23 cellular contexts compared by ENCODE assay signal in the genomic region with DNA sequence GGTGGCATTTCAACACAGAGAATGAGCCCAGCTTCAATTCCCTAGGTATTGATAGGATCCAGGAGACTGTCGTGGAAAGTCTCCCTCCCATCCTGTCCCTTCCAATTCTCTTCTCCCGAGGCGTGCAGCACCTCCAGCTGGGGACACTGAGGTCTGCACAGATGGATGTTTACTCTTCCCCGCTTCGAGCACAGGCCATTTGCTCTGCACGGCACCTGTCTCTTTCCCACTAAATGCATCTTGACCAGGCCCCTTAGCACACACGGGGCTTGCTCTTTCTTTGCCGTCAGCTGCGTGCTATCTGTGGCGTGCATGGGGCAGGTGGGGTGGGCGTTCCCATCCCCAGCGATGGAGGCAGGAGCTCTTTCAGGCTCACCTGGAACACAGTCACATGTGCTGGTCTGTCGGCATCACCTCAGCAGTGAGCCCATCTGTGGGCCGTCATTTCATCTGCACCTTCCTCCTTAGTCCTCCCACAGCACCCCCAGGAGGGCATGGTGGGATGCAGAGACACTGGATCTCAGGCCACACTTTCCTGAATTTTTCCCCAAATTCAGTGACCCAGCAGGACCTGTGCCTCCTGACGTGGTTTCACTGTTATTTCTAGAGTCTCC. TPM values are rescaled to one million over a fixed set of nuclear protein-coding genes. Genes with fewer than 3 reads are reported as not detected.
DNase-seq lines count a peak whose midpoint lies in the region; ATAC-seq and TF ChIP-seq lines count a peak whose summit lies in the region.
"Had no signal": no experiment of that assay in that cellular context is flagged by ENCODE, and none has a peak within 500 bp of the region (broad histone marks: within the 10 kb centered on the region; RNA-seq: fewer than 3 reads in every experiment).

No MANE protein-coding gene starts in this region.

- ATAC-seq in activated naive CD8-positive, alpha-beta T cell treated with anti-CD3 and anti-CD28 coated beads, Interleukin-2, amount 10 ng/mL, durations not matched to agents 7 days and 5 days (ENCODE audit: low read depth): no peak
- ATAC-seq in activated naive CD8-positive, alpha-beta T cell treated with anti-CD3 and anti-CD28 coated beads, Interleukin-2, amount 50 U/mL, for 24 hours: no peak
- no peak for ATAC-seq in HG03571 (IDR thresholded peaks at IDR 0.05; ENCODE audit: unreplicated experiment)
- ATAC-seq in HG03025 (IDR thresholded peaks at IDR 0.05; ENCODE audit: low FRiP score, unreplicated experiment): no peak
- ATAC-seq: left lobe of liver; stimulated activated effector memory CD8-positive, alpha-beta T cell treated with anti-CD3 and anti-CD28 coated beads, Interleukin-12 subunit alpha, Interleukin-12 subunit beta, amount 100 ng/mL, for 72 hours had no signal

- no peak overlapping the region for H4K8ac ChIP-seq in neuronal stem cell (ENCODE audit: low read depth, low read length)

- no peak overlapping the region for H2BK15ac ChIP-seq in neuronal stem cell (ENCODE audit: low read length)

- H2AK5ac ChIP-seq in neuronal stem cell (ENCODE audit: low read depth, low read length): peak overlapping the region; percentile 87

- no peak overlapping the region for H3K18ac ChIP-seq in neuronal stem cell (ENCODE audit: low read length)

- H4K91ac ChIP-seq in neuronal stem cell (ENCODE audit: low read depth, low read length, poor library complexity): no peak overlapping the region

- H2AFZ ChIP-seq in OCI-LY3 (ENCODE audit: low read depth, low read length): no peak overlapping the region
- H2AFZ ChIP-seq in neuronal stem cell (ENCODE audit: low read length): no peak overlapping the region

- H2BK5ac ChIP-seq in neuronal stem cell (ENCODE audit: low read length): peak overlapping the region; percentile 29

- H3K79me1 ChIP-seq in neuronal stem cell (ENCODE audit: low read depth, low read length): no peaks in the 10 kb centered on the region

- no peaks in the 10 kb centered on the region for H3K36me3 Mint-ChIP-seq in activated naive CD8-positive, alpha-beta T cell treated with anti-CD3 and anti-CD28 coated beads, Interleukin-2, amount 10 ng/mL, durations not matched to agents 7 days and 5 days
- no peaks in the 10 kb centered on the region for H3K36me3 Mint-ChIP-seq in activated naive CD8-positive, alpha-beta T cell treated with anti-CD3 and anti-CD28 coated beads, Interleukin-2, amount 50 U/mL, for 24 hours (ENCODE audit: low read depth)

- H3K4me1 ChIP-seq in OCI-LY3 (ENCODE audit: low read length) (peaks cover 36% of the 10 kb centered on the region), neuronal stem cell (ENCODE audit: control insufficient read depth in 2 of 2, insufficient read depth in 1 of 2, low read depth in 1 of 2, low read length in 2 of 2) (peaks cover 5 to 9% of the 10 kb centered on the region in 2 donors)
- H3K4me1 ChIP-seq: esophagus squamous epithelium had no signal

- H3K27me3 Mint-ChIP-seq in activated naive CD8-positive, alpha-beta T cell treated with anti-CD3 and anti-CD28 coated beads, Interleukin-2, amount 10 ng/mL, durations not matched to agents 7 days and 5 days: peaks cover 1% of the 10 kb centered on the region
- H3K27me3 Mint-ChIP-seq in activated naive CD8-positive, alpha-beta T cell treated with anti-CD3 and anti-CD28 coated beads, Interleukin-2, amount 50 U/mL, for 24 hours: no peaks in the 10 kb centered on the region

- H3K4me1 Mint-ChIP-seq in activated naive CD8-positive, alpha-beta T cell treated with anti-CD3 and anti-CD28 coated beads, Interleukin-2, amount 10 ng/mL, durations not matched to agents 7 days and 5 days: peaks cover 17% of the 10 kb centered on the region
- peaks cover 49% of the 10 kb centered on the region for H3K4me1 Mint-ChIP-seq in activated naive CD8-positive, alpha-beta T cell treated with anti-CD3 and anti-CD28 coated beads, Interleukin-2, amount 50 U/mL, for 24 hours

- peaks cover 51% of the 10 kb centered on the region for H3K27me3 ChIP-seq in OCI-LY3 (ENCODE audit: low read depth, low read length)
- H3K27me3 ChIP-seq in neuronal stem cell (ENCODE audit: control insufficient read depth in 3 of 3, insufficient read depth in 3 of 3, low read depth in 1 of 3, low read length in 3 of 3): peaks cover 0 to 32% (median 0%) of the 10 kb centered on the region in 3 experiments

- no peaks in the 10 kb centered on the region for H3K9me3 Mint-ChIP-seq in activated naive CD8-positive, alpha-beta T cell treated with anti-CD3 and anti-CD28 coated beads, Interleukin-2, amount 10 ng/mL, durations not matched to agents 7 days and 5 days
- H3K9me3 Mint-ChIP-seq in activated naive CD8-positive, alpha-beta T cell treated with anti-CD3 and anti-CD28 coated beads, Interleukin-2, amount 50 U/mL, for 24 hours: no peaks in the 10 kb centered on the region
- H3K9me3 Mint-ChIP-seq: stimulated activated effector memory CD8-positive, alpha-beta T cell treated with anti-CD3 and anti-CD28 coated beads, Interleukin-12 subunit alpha, Interleukin-12 subunit beta, amount 100 ng/mL, for 72 hours had no signal

- H3K14ac ChIP-seq in neuronal stem cell (ENCODE audit: low read length): peak overlapping the region; percentile 47

- H3K23ac ChIP-seq in neuronal stem cell (ENCODE audit: low read depth, low read length, poor library complexity): no peak overlapping the region

- POLR2A ChIA-PET in activated naive CD8-positive, alpha-beta T cell treated with anti-CD3 and anti-CD28 coated beads, Interleukin-2, amount 10 ng/mL, durations not matched to agents 7 days and 5 days (lab: Charles Lee): no interaction called here

- H2BK120ac ChIP-seq in neuronal stem cell (ENCODE audit: low read depth, low read length): no peak overlapping the region

- H3K4ac ChIP-seq in neuronal stem cell (ENCODE audit: low read length): no peak overlapping the region

- no peak overlapping the region for H3K4me3 Mint-ChIP-seq in activated naive CD8-positive, alpha-beta T cell treated with anti-CD3 and anti-CD28 coated beads, Interleukin-2, amount 10 ng/mL, durations not matched to agents 7 days and 5 days
- no peak overlapping the region for H3K4me3 Mint-ChIP-seq in activated naive CD8-positive, alpha-beta T cell treated with anti-CD3 and anti-CD28 coated beads, Interleukin-2, amount 50 U/mL, for 24 hours
- H3K4me3 Mint-ChIP-seq: stimulated activated effector memory CD8-positive, alpha-beta T cell treated with anti-CD3 and anti-CD28 coated beads, Interleukin-12 subunit alpha, Interleukin-12 subunit beta, amount 100 ng/mL, for 72 hours had no signal

- H3K27ac ChIP-seq in OCI-LY3 (ENCODE audit: low read length) (no peak overlapping the region), neuronal stem cell (replicated peaks; ENCODE audit: low read length) (no peak overlapping the region)
- H3K27ac ChIP-seq: esophagus squamous epithelium, tibial artery had no signal

- WGBS in neuronal stem cell (ENCODE audit: extremely low coverage in 2 of 2, insufficient read length in 2 of 2, insufficient replicate concordance in 1 of 2), 2 donors: no CpG with 5 or more reads among the region's 15 CpGs

- no peak for DNase-seq in activated naive CD8-positive, alpha-beta T cell treated with anti-CD3 and anti-CD28 coated beads, Interleukin-2, amount 10 ng/mL, durations not matched to agents 7 days and 5 days
- no peak for DNase-seq in activated naive CD8-positive, alpha-beta T cell treated with anti-CD3 and anti-CD28 coated beads, Interleukin-2, amount 50 U/mL, for 24 hours
- DNase-seq in NCI-H146 (lab: John Stamatoyannopoulos, UW): peak; percentile 86
- DNase-seq in neuronal stem cell (ENCODE audit: low spot score): no peak
- DNase-seq in NCI-H82 treated with DMSO at 0.1 percent for 48 hours (lab: John Stamatoyannopoulos, UW; ENCODE audit: unreplicated experiment): no peak
- DNase-seq: activated CD4-positive, alpha-beta T cell treated with anti-CD3 and anti-CD28 coated beads for 48 hours; activated CD8-positive, alpha-beta memory T cell treated with anti-CD3 and anti-CD28 coated beads, Interleukin-2, amount 50 U/mL, for 4 hours; activated effector memory CD4-positive, alpha-beta T cell treated with Interleukin-2 at 50 U/mL for 16 hours; anterior cingulate cortex; cerebellar nuclear complex; DMS79; effector CD4-positive, alpha-beta T cell; esophagus squamous epithelium; GOT3; KG1; NCI-H446 treated with DMSO at 0.1 percent for 48 hours; nucleus accumbens; tibial artery had no signal

- no peaks in the 10 kb centered on the region for H3K36me3 ChIP-seq in OCI-LY3 (replicated peaks; ENCODE audit: low read depth, low read length)
- no peaks in the 10 kb centered on the region for H3K36me3 ChIP-seq in neuronal stem cell (replicated peaks in 1 of 2; ENCODE audit: control insufficient read depth in 2 of 2, insufficient read depth in 2 of 2, low read length in 2 of 2)
- H3K36me3 ChIP-seq: esophagus squamous epithelium, tibial artery had no signal

- peak overlapping the region; percentile 53 for H2BK12ac ChIP-seq in neuronal stem cell (ENCODE audit: low read length)

- no peaks in the 10 kb centered on the region for H3K79me2 ChIP-seq in OCI-LY3 (ENCODE audit: low read length)

- no peaks in the 10 kb centered on the region for H3K9me3 ChIP-seq in OCI-LY3 (ENCODE audit: insufficient read depth, low read length)
- peaks cover 0 to 2% of the 10 kb centered on the region in 2 donors for H3K9me3 ChIP-seq in neuronal stem cell (replicated peaks in 1 of 2; ENCODE audit: control insufficient read depth in 2 of 2, insufficient read depth in 1 of 2, low read depth in 1 of 2, low read length in 2 of 2)
- H3K9me3 ChIP-seq: esophagus squamous epithelium, tibial artery had no signal

- H3K9ac ChIP-seq in OCI-LY3 (ENCODE audit: low read length) (no peak overlapping the region), neuronal stem cell (ENCODE audit: low read depth, low read length, poor library complexity) (no peak overlapping the region)

- H3K4me2 ChIP-seq in OCI-LY3 (ENCODE audit: low read length) (0 out of 2 replicates have a peak overlapping the region, but pooled peaks have one; percentile 2), neuronal stem cell (ENCODE audit: insufficient read depth, low read length, poor library complexity, severe bottlenecking) (no peak overlapping the region)

- H3K27ac Mint-ChIP-seq in activated naive CD8-positive, alpha-beta T cell treated with anti-CD3 and anti-CD28 coated beads, Interleukin-2, amount 10 ng/mL, durations not matched to agents 7 days and 5 days: peak overlapping the region; percentile 31
- H3K27ac Mint-ChIP-seq in activated naive CD8-positive, alpha-beta T cell treated with anti-CD3 and anti-CD28 coated beads, Interleukin-2, amount 50 U/mL, for 24 hours: no peak overlapping the region
- H3K27ac Mint-ChIP-seq: stimulated activated effector memory CD8-positive, alpha-beta T cell treated with anti-CD3 and anti-CD28 coated beads, Interleukin-12 subunit alpha, Interleukin-12 subunit beta, amount 100 ng/mL, for 72 hours had no signal

- TF ChIP-seq CTCF in OCI-LY3 (IDR thresholded peaks at IDR 0.05; ENCODE audit: low read depth, low read length): no peak

- H3K4me3 ChIP-seq in OCI-LY3 (ENCODE audit: low read length) (no peak overlapping the region), neuronal stem cell (ENCODE audit: low read length in 2 of 2) (no peak overlapping the region)
- H3K4me3 ChIP-seq: esophagus squamous epithelium, tibial artery had no signal

- no peaks in the 10 kb centered on the region for H4K20me1 ChIP-seq in OCI-LY3 (ENCODE audit: insufficient read depth, low read length)

RNA-seq across cellular contexts. Expression of gene RBM38, which starts 35.1 kb away (rescaled TPM):
- total RNA-seq in activated naive CD8-positive, alpha-beta T cell treated with anti-CD3 and anti-CD28 coated beads, Interleukin-2, amount 10 ng/mL, durations not matched to agents 7 days and 5 days: 10 to 100 TPM; 60.9 to 62.8 TPM
- polyA plus RNA-seq in neuronal stem cell (2013, experiment 1 of 2): 38.4 TPM
- 40.3 TPM for polyA plus RNA-seq in neuronal stem cell (2013, experiment 2 of 2)
